18 cellular contexts compared by ENCODE assay signal in genomic region chr11:12749442-12749841, GRCh38.
A peak's percentile ranks its signal among the peaks of the same experiment; 100 is the strongest.
DNase-seq lines count a peak whose midpoint lies in the region; ATAC-seq and TF ChIP-seq lines count a peak whose summit lies in the region.
"Had no signal": no experiment of that assay in that cellular context is flagged by ENCODE, and none has a peak within 500 bp of the region (broad histone marks: within the 10 kb centered on the region; RNA-seq: fewer than 3 reads in every experiment).

No MANE protein-coding gene starts in this region.

- H4K8ac ChIP-seq in trophoblast cell (ENCODE audit: low read depth, low read length), result no peak overlapping the region

- no peak overlapping the region for H3K14ac ChIP-seq in trophoblast cell (ENCODE audit: low read length)

- H3K79me2 ChIP-seq in GM23338 (replicated peaks; ENCODE audit: insufficient read depth) (peaks cover 96% of the 10 kb centered on the region), trophoblast cell (ENCODE audit: control insufficient read depth, insufficient read depth, low read length, poor library complexity) (peaks cover 40% of the 10 kb centered on the region)

- no peaks in the 10 kb centered on the region for H3F3A ChIP-seq in GM23338 (replicated peaks; ENCODE audit: low read depth)

- H3K36me3 Mint-ChIP-seq in GM23338 (ENCODE audit: low read depth), result no peaks in the 10 kb centered on the region
- H3K36me3 Mint-ChIP-seq: CD8-positive, alpha-beta T cell had no signal

- peak overlapping the region; percentile 10; the same call in 1 of the 2 replicates for H3K27ac Mint-ChIP-seq in GM23338
- H3K27ac Mint-ChIP-seq: CD8-positive, alpha-beta T cell; T-helper 1 cell treated with Interleukin-12 subunit alpha and Interleukin-12 subunit beta and Interleukin-4 antibody, amounts not matched to agents 30 μg/mL and 1 μg/mL, for 36 hours had no signal

- no peaks in the 10 kb centered on the region for H3K9me3 Mint-ChIP-seq in GM23338
- H3K9me3 Mint-ChIP-seq: CD8-positive, alpha-beta T cell; T-helper 1 cell treated with Interleukin-12 subunit alpha and Interleukin-12 subunit beta and Interleukin-4 antibody, amounts not matched to agents 30 μg/mL and 1 μg/mL, for 36 hours had no signal

- peak overlapping the region; percentile 80 for H3K4ac ChIP-seq in trophoblast cell (ENCODE audit: low read depth, low read length)

- ATAC-seq in GM23338, result no peak
- ATAC-seq in HG02763 (IDR thresholded peaks at IDR 0.05; ENCODE audit: unreplicated experiment), result no peak
- no peak for ATAC-seq in Right ventricle myocardium superior (ENCODE audit: poor library complexity)
- ATAC-seq: CD8-positive, alpha-beta T cell; PC-3 had no signal

- no peak for DNase-seq in GM23338 (ENCODE audit: low spot score)
- DNase-seq in NCI-H526 (lab: John Stamatoyannopoulos, UW), result peak; percentile 64 to 70
- DNase-seq in epithelial cell of esophagus (ENCODE audit: low read depth), result peak; percentile 18
- no peak for DNase-seq in trophoblast cell
- no peak for DNase-seq in right atrium auricular region (ENCODE audit: low spot score)
- DNase-seq in NCI-H1436 treated with DMSO at 0.1 percent for 48 hours (lab: John Stamatoyannopoulos, UW), result no peak
- no peak for DNase-seq in Right ventricle myocardium superior
- DNase-seq: CD8-positive, alpha-beta T cell; H7; NCI-H146; NCI-H2227 treated with DMSO at 0.1 percent for 48 hours; NCI-H774; PC-3 had no signal

- H4K91ac ChIP-seq in trophoblast cell (ENCODE audit: low read depth, low read length), result no peak overlapping the region

- H2BK5ac ChIP-seq in trophoblast cell (ENCODE audit: low read depth, low read length, poor library complexity), result no peak overlapping the region

- peak overlapping the region; percentile 30 for H3K27ac ChIP-seq in GM23338 (ENCODE audit: low read depth)
- H3K27ac ChIP-seq in trophoblast cell (ENCODE audit: low read depth, low read length), result no peak overlapping the region
- no peak overlapping the region for H3K27ac ChIP-seq in right atrium auricular region
- H3K27ac ChIP-seq: BLaER1 treated with 17β-estradiol and CSF1 and Interleukin-3, amounts not matched to agents 10 nM and 100 nM; KMS-11; SJSA1 had no signal

- H3K4me3 Mint-ChIP-seq in GM23338, result no peak overlapping the region
- H3K4me3 Mint-ChIP-seq: CD8-positive, alpha-beta T cell; T-helper 1 cell treated with Interleukin-12 subunit alpha and Interleukin-12 subunit beta and Interleukin-4 antibody, amounts not matched to agents 30 μg/mL and 1 μg/mL, for 36 hours had no signal

- H3K9me3 ChIP-seq in trophoblast cell (ENCODE audit: insufficient read depth, low read depth, low read length), result no peaks in the 10 kb centered on the region
- no peaks in the 10 kb centered on the region for H3K9me3 ChIP-seq in right atrium auricular region
- H3K9me3 ChIP-seq: BLaER1 treated with 17β-estradiol and CSF1 and Interleukin-3, amounts not matched to agents 10 nM and 100 nM; SJSA1 had no signal

- no peak for TF ChIP-seq CTCF in GM23338 (conservative IDR thresholded peaks at IDR 0.05; ENCODE audit: low read depth in 2 of 2)
- TF ChIP-seq CTCF in epithelial cell of esophagus (IDR thresholded peaks at IDR 0.05; ENCODE audit: insufficient read depth, low read depth, low read length, missing control alignments), result no peak
- no peak for TF ChIP-seq CTCF in right atrium auricular region (IDR thresholded peaks at IDR 0.05)

- WGBS in trophoblast cell (ENCODE audit: extremely low coverage, insufficient coverage, insufficient read length), result no CpG with 5 or more reads among the region's 6 CpGs

- no peak overlapping the region for H3K9ac ChIP-seq in trophoblast cell (ENCODE audit: low read length)
- H3K9ac ChIP-seq: BLaER1 treated with 17β-estradiol and CSF1 and Interleukin-3, amounts not matched to agents 10 nM and 100 nM; KMS-11 had no signal

- no peaks in the 10 kb centered on the region for H3K36me3 ChIP-seq in GM23338 (ENCODE audit: insufficient read depth)
- H3K36me3 ChIP-seq in trophoblast cell (ENCODE audit: control insufficient read depth in 1 of 2, insufficient read depth in 2 of 2, low read length in 2 of 2), result peaks cover 0 to 2% of the 10 kb centered on the region in 2 experiments
- H3K36me3 ChIP-seq in right atrium auricular region, result no peaks in the 10 kb centered on the region
- H3K36me3 ChIP-seq: BLaER1 treated with 17β-estradiol and CSF1 and Interleukin-3, amounts not matched to agents 10 nM and 100 nM; SJSA1 had no signal

- peak overlapping the region; percentile 61 for H3K4me2 ChIP-seq in GM23338
- H3K4me2 ChIP-seq in trophoblast cell (ENCODE audit: low read length), result no peak overlapping the region
- H3K4me2 ChIP-seq: BLaER1 treated with 17β-estradiol and CSF1 and Interleukin-3, amounts not matched to agents 10 nM and 100 nM; KMS-11 had no signal

- peaks cover 4% of the 10 kb centered on the region for H3K27me3 Mint-ChIP-seq in GM23338 (ENCODE audit: insufficient read depth, low read depth, poor library complexity)

- no peak overlapping the region for H2AK5ac ChIP-seq in trophoblast cell (ENCODE audit: low read length)

- peaks cover 34% of the 10 kb centered on the region for H4K20me1 ChIP-seq in GM23338 (replicated peaks; ENCODE audit: insufficient read depth)
- H4K20me1 ChIP-seq: BLaER1 treated with 17β-estradiol and CSF1 and Interleukin-3, amounts not matched to agents 10 nM and 100 nM had no signal

- peak overlapping the region; percentile 17 for H2BK12ac ChIP-seq in trophoblast cell (ENCODE audit: low read length)

- H3K27me3 ChIP-seq in GM23338 (ENCODE audit: insufficient read depth) (no peaks in the 10 kb centered on the region), trophoblast cell (ENCODE audit: insufficient read depth, low read length) (no peaks in the 10 kb centered on the region), right atrium auricular region (no peaks in the 10 kb centered on the region)
- H3K27me3 ChIP-seq: BLaER1 treated with 17β-estradiol and CSF1 and Interleukin-3, amounts not matched to agents 10 nM and 100 nM; SJSA1 had no signal

- no peak overlapping the region for H2BK120ac ChIP-seq in trophoblast cell (ENCODE audit: insufficient read depth, low read length, poor library complexity)

- no peak overlapping the region for H2AFZ ChIP-seq in GM23338
- H2AFZ ChIP-seq in trophoblast cell (ENCODE audit: insufficient read depth, low read length, poor library complexity), result peak overlapping the region; percentile 25

- H4K12ac ChIP-seq in trophoblast cell (ENCODE audit: low read depth, low read length), result no peak overlapping the region

- peaks cover 80% of the 10 kb centered on the region for H3K4me1 ChIP-seq in GM23338 (ENCODE audit: insufficient read depth)
- peaks cover 19 to 23% of the 10 kb centered on the region in 2 experiments for H3K4me1 ChIP-seq in trophoblast cell (ENCODE audit: control insufficient read depth in 1 of 2, insufficient read depth in 2 of 2, low read length in 2 of 2)
- peaks cover 0 to 38% of the 10 kb centered on the region in 2 donors for H3K4me1 ChIP-seq in right atrium auricular region

- H3K4me3 ChIP-seq in GM23338 (no peak overlapping the region), epithelial cell of esophagus (ENCODE audit: low read length) (no peak overlapping the region), trophoblast cell (ENCODE audit: low read depth, low read length) (no peak overlapping the region), right atrium auricular region (no peak overlapping the region)
- H3K4me3 ChIP-seq: BLaER1 treated with 17β-estradiol and CSF1 and Interleukin-3, amounts not matched to agents 10 nM and 100 nM; SJSA1 had no signal

- H3K79me1 ChIP-seq in trophoblast cell (ENCODE audit: low read length), result peaks cover 3% of the 10 kb centered on the region

- no peak overlapping the region for H3K23ac ChIP-seq in trophoblast cell (ENCODE audit: low read length)

- intact Hi-C loops in Right ventricle myocardium superior (cut with DNase I), result loop anchor here (5.0 kb wide), 1 partner anchor 72 kb away; no protein-coding TSS in a partner anchor

- H3K9me2 ChIP-seq in GM23338 (ENCODE audit: insufficient read depth), result no peaks in the 10 kb centered on the region

- H3K4me1 Mint-ChIP-seq in GM23338, result peaks cover 84% of the 10 kb centered on the region

- H3K18ac ChIP-seq in trophoblast cell (ENCODE audit: low read length), result peak overlapping the region; percentile 50

TF ChIP-seq in GM23338, 12 proteins besides CTCF, POLR2A, EP300 and RAD21 (continues in another document):
- TF ChIP-seq JUNB (IDR thresholded peaks at IDR 0.05; ENCODE audit: unreplicated experiment) (no peak), POLR2AphosphoS5 (IDR thresholded peaks at IDR 0.05; ENCODE audit: low read depth) (no peak), EZH2 (IDR thresholded peaks at IDR 0.05; ENCODE audit: low read depth, unreplicated experiment) (no peak), NANOG (IDR thresholded peaks at IDR 0.05; ENCODE audit: borderline replicate concordance) (no peak), EZH2phosphoT487 (IDR thresholded peaks at IDR 0.05; ENCODE audit: unreplicated experiment) (no peak), ETS1 (IDR thresholded peaks at IDR 0.05) (no peak)

Comparison
In these comparisons a context has a peak if more than half of its experiments do, and no peak if none do; other contexts are left out.
1. DNase-seq: peak in NCI-H526 (2 of 2) and epithelial cell of esophagus (single experiment); none in GM23338 (single experiment), trophoblast cell (0 of 2), right atrium auricular region (single experiment), NCI-H1436 treated with DMSO at 0.1 percent for 48 hours (single experiment) and Right ventricle myocardium superior (single experiment).